ENCODE assay signal across 29 cellular contexts in the genomic region with DNA sequence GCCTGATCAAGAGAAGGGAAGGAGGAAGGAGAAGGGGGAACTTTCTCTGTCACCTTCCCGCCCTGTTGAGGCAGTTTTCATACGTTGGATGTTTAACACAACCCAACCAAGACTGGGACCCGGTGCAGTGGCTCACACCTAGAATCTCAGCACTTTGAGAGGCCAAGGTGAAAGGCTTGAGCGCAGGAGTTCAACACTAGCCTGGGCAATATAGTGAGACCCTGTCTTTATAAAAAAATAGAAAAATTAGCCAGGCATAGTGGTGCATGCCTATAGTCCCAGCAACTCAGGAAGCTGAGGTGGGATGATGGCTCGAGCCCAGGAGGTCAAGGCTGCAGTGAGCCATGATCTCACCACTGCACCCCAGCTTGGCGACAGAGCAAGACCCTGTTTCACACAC. TPM values are rescaled to one million over a fixed set of nuclear protein-coding genes. Genes with fewer than 3 reads are reported as not detected.
"Had no signal": no experiment of that assay in that cellular context is flagged by ENCODE, and none has a peak within 500 bp of the region (broad histone marks: within the 10 kb centered on the region; RNA-seq: fewer than 3 reads in every experiment).

No MANE protein-coding gene starts in this region.

- H3K4me3 ChIP-seq: stomach, suprapubic skin, testis, thoracic aorta, thyroid gland, tibial artery, tibial nerve, transverse colon, upper lobe of left lung, upper lobe of right lung, uterus, vagina had no signal

- H3K27me3 ChIP-seq: stomach, suprapubic skin, testis, thyroid gland, tibial artery, tibial nerve, transverse colon, upper lobe of left lung, upper lobe of right lung, uterus, vagina had no signal

- H3K27me3 Mint-ChIP-seq: stimulated activated memory B cell treated with anti-CD40 and anti-IgM and Interleukin-4, amounts not matched to agents 10 μg/mL and 1 μg/mL and 100 μg/mL, for 72 hours; stimulated activated naive B cell treated with anti-CD40 and anti-IgM and Interleukin-4, amounts not matched to agents 10 μg/mL and 1 μg/mL and 100 μg/mL, for 72 hours; stimulated activated naive CD8-positive, alpha-beta T cell treated with anti-CD3 and anti-CD28 coated beads, Interleukin-15, amount 100 ng/mL, for 72 hours; stimulated activated naive CD8-positive, alpha-beta T cell treated with anti-CD3 and anti-CD28 coated beads, Interleukin-15, Interleukin-2, amounts not matched to agents 100 ng/mL and 50 ng/mL, for 24 hours; type B pancreatic cell had no signal

- H3K36me3 Mint-ChIP-seq: stimulated activated effector memory CD8-positive, alpha-beta T cell treated with anti-CD3 and anti-CD28 coated beads, Interleukin-12 subunit alpha, Interleukin-12 subunit beta, amount 100 ng/mL, for 72 hours; stimulated activated memory B cell treated with anti-CD40 and anti-IgM and Interleukin-4, amounts not matched to agents 10 μg/mL and 1 μg/mL and 100 μg/mL, for 72 hours; stimulated activated naive B cell treated with anti-CD40 and anti-IgM and Interleukin-4, amounts not matched to agents 10 μg/mL and 1 μg/mL and 100 μg/mL, for 72 hours; type B pancreatic cell had no signal

- DNase-seq: stimulated activated CD4-positive, alpha-beta T cell treated with anti-CD3 and anti-CD28 coated beads, Interleukin-2, amount 100 ng/mL, for 48 hours; stimulated activated CD4-positive, alpha-beta T cell treated with anti-CD3 and anti-CD28 coated beads, Interleukin-4, amount 100 ng/mL, for 1 hour; stimulated activated CD4-positive, alpha-beta T cell treated with anti-CD3 and anti-CD28 coated beads, Interleukin-4, amount 100 ng/mL, for 24 hours; stimulated activated CD4-positive, alpha-beta T cell treated with anti-CD3 and anti-CD28 coated beads, Interleukin-4, amount 100 ng/mL, for 4 hours; stimulated activated CD8-positive, alpha-beta memory T cell treated with anti-CD3 and anti-CD28 coated beads, Interleukin-4, amount 100 ng/mL, for 48 hours; stimulated activated naive B cell treated with anti-CD40 and anti-IgM and Interleukin-4, amounts not matched to agents 10 μg/mL and 1 μg/mL and 100 μg/mL, for 72 hours; stimulated activated naive CD4-positive, alpha-beta T cell; stimulated activated naive CD4-positive, alpha-beta T cell treated with Interleukin-2 at 50 U/mL for 16 hours; stimulated activated naive CD8-positive, alpha-beta T cell treated with anti-CD3 and anti-CD28 coated beads, Interleukin-15, amount 100 ng/mL, for 72 hours; stimulated activated naive CD8-positive, alpha-beta T cell treated with anti-CD3 and anti-CD28 coated beads, Interleukin-15, Interleukin-2, amounts not matched to agents 100 U/mL and 50 U/mL, for 24 hours; stomach; substantia nigra; testis; thyroid gland; tibial artery; transverse colon; trophoblast cell; upper lobe of left lung; upper lobe of right lung; uterus had no signal

- H3K4me1 Mint-ChIP-seq: stimulated activated effector memory CD8-positive, alpha-beta T cell treated with anti-CD3 and anti-CD28 coated beads, Interleukin-12 subunit alpha, Interleukin-12 subunit beta, amount 100 ng/mL, for 72 hours; stimulated activated memory B cell treated with anti-CD40 and anti-IgM and Interleukin-4, amounts not matched to agents 10 μg/mL and 1 μg/mL and 100 μg/mL, for 72 hours; stimulated activated naive B cell treated with anti-CD40 and anti-IgM and Interleukin-4, amounts not matched to agents 10 μg/mL and 1 μg/mL and 100 μg/mL, for 72 hours; stimulated activated naive CD8-positive, alpha-beta T cell treated with anti-CD3 and anti-CD28 coated beads, Interleukin-15, amount 100 ng/mL, for 72 hours had no signal

- ATAC-seq: stimulated activated effector memory CD8-positive, alpha-beta T cell treated with anti-CD3 and anti-CD28 coated beads, Interleukin-12 subunit alpha, Interleukin-12 subunit beta, amount 100 ng/mL, for 72 hours; stimulated activated memory B cell treated with anti-CD40 and anti-IgM and Interleukin-4, amounts not matched to agents 10 μg/mL and 1 μg/mL and 100 μg/mL, for 72 hours; stimulated activated naive B cell treated with anti-CD40 and anti-IgM and Interleukin-4, amounts not matched to agents 10 μg/mL and 1 μg/mL and 100 μg/mL, for 72 hours; stimulated activated naive CD8-positive, alpha-beta T cell treated with anti-CD3 and anti-CD28 coated beads, Interleukin-15, amount 100 ng/mL, for 72 hours; stimulated activated naive CD8-positive, alpha-beta T cell treated with anti-CD3 and anti-CD28 coated beads, Interleukin-15, Interleukin-2, amounts not matched to agents 100 U/mL and 50 U/mL, for 24 hours; upper lobe of right lung had no signal

- FAIRE-seq: urothelium cell line had no signal

- H3K36me3 ChIP-seq: stomach, suprapubic skin, thoracic aorta, thyroid gland, tibial artery, tibial nerve, transverse colon, upper lobe of left lung, upper lobe of right lung, uterus, vagina had no signal

- H3K9me3 ChIP-seq: testis, thoracic aorta, thyroid gland, transverse colon, upper lobe of right lung, uterus, vagina had no signal

- H3K27ac ChIP-seq: stomach, suprapubic skin, testis, thoracic aorta, thyroid gland, tibial artery, tibial nerve, transverse colon, upper lobe of left lung, upper lobe of right lung, uterus, vagina had no signal

- H3K4me1 ChIP-seq: stomach, suprapubic skin, testis, thyroid gland, tibial artery, tibial nerve, transverse colon, upper lobe of left lung, upper lobe of right lung, uterus, vagina had no signal

- H3K27ac Mint-ChIP-seq: stimulated activated effector memory CD8-positive, alpha-beta T cell treated with anti-CD3 and anti-CD28 coated beads, Interleukin-12 subunit alpha, Interleukin-12 subunit beta, amount 100 ng/mL, for 72 hours; stimulated activated memory B cell treated with anti-CD40 and anti-IgM and Interleukin-4, amounts not matched to agents 10 μg/mL and 1 μg/mL and 100 μg/mL, for 72 hours; stimulated activated naive B cell treated with anti-CD40 and anti-IgM and Interleukin-4, amounts not matched to agents 10 μg/mL and 1 μg/mL and 100 μg/mL, for 72 hours; stimulated activated naive CD8-positive, alpha-beta T cell treated with anti-CD3 and anti-CD28 coated beads, Interleukin-15, amount 100 ng/mL, for 72 hours; stimulated activated naive CD8-positive, alpha-beta T cell treated with anti-CD3 and anti-CD28 coated beads, Interleukin-15, Interleukin-2, amounts not matched to agents 100 ng/mL and 50 ng/mL, for 24 hours; type B pancreatic cell had no signal

- H3K4me3 Mint-ChIP-seq: stimulated activated effector memory CD8-positive, alpha-beta T cell treated with anti-CD3 and anti-CD28 coated beads, Interleukin-12 subunit alpha, Interleukin-12 subunit beta, amount 100 ng/mL, for 72 hours; stimulated activated memory B cell treated with anti-CD40 and anti-IgM and Interleukin-4, amounts not matched to agents 10 μg/mL and 1 μg/mL and 100 μg/mL, for 72 hours; stimulated activated naive B cell treated with anti-CD40 and anti-IgM and Interleukin-4, amounts not matched to agents 10 μg/mL and 1 μg/mL and 100 μg/mL, for 72 hours; stimulated activated naive CD8-positive, alpha-beta T cell treated with anti-CD3 and anti-CD28 coated beads, Interleukin-15, amount 100 ng/mL, for 72 hours; stimulated activated naive CD8-positive, alpha-beta T cell treated with anti-CD3 and anti-CD28 coated beads, Interleukin-15, Interleukin-2, amounts not matched to agents 100 ng/mL and 50 ng/mL, for 24 hours; type B pancreatic cell had no signal

RNA-seq across cellular contexts. Expression of gene ZIM2, which starts 59.4 kb away (rescaled TPM):
- total RNA-seq: tibial nerve, upper lobe of right lung had no signal
